ENCODE assay signal across 11 cellular contexts in the genomic region with DNA sequence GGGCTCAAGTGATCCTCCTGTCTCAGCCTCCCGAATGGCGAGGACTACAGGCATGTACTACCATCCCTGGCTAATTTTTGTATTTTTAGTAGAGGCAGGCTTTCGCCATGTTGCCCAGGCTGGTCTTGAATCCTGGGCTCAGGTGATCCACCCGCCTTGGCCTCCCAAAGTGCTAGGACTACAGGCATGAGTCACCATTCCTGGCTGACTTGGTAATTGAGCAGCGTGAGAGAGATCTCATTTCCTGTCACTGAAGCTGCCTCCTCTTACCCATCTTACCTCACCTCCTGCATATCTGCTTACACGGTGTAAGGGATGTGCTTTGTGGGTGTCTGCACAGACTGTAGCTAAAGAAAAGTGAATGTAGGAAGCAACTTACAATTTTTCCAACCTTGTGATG. TPM values are rescaled to one million over a fixed set of nuclear protein-coding genes. Genes with fewer than 3 reads are reported as not detected.
DNase-seq lines count a peak whose midpoint lies in the region; ATAC-seq and TF ChIP-seq lines count a peak whose summit lies in the region.
"Had no signal": no experiment of that assay in that cellular context is flagged by ENCODE, and none has a peak within 500 bp of the region (broad histone marks: within the 10 kb centered on the region; RNA-seq: fewer than 3 reads in every experiment).

No MANE protein-coding gene starts in this region.

- TF ChIP-seq EP300 in transverse colon (IDR thresholded peaks at IDR 0.05; ENCODE audit: low read depth): no peak

- no peaks in the 10 kb centered on the region for H3K27me3 Mint-ChIP-seq in T-cell

- peak overlapping the region in 1 of 2 donors; percentile 59 for H3K27ac Mint-ChIP-seq in T-cell

- peaks cover 37 to 53% (median 46%) of the 10 kb centered on the region in 3 donors for H3K4me1 Mint-ChIP-seq in T-cell

- TF ChIP-seq POLR2A in transverse colon (IDR thresholded peaks at IDR 0.05) (no peak), testis (IDR thresholded peaks at IDR 0.05) (no peak)

- no peaks in the 10 kb centered on the region for H3K9me3 Mint-ChIP-seq in T-cell

- TF ChIP-seq CTCF in transverse colon (IDR thresholded peaks at IDR 0.05) (no peak), testis (IDR thresholded peaks at IDR 0.05) (no peak)

- peak; percentile 31 for ATAC-seq in GM19351 (IDR thresholded peaks at IDR 0.05; ENCODE audit: unreplicated experiment)
- ATAC-seq in T-cell (replicated peaks in 1 of 4): peak in 3 of 4 experiments; percentile 43 to 50 (median 44)
- no peak for ATAC-seq in HG02884 (IDR thresholded peaks at IDR 0.05; ENCODE audit: unreplicated experiment)
- ATAC-seq in HG03469 (IDR thresholded peaks at IDR 0.05; ENCODE audit: unreplicated experiment): no peak

- H3K27ac ChIP-seq in caudate nucleus (ENCODE audit: low read depth, low read length) (peak overlapping the region; percentile 33), transverse colon (no peak overlapping the region), testis (no peak overlapping the region)
- H3K27ac ChIP-seq: right lobe of liver, suprapubic skin had no signal

- 82 to 90% methylated on average over 4 to 6 of the region's 6 CpGs for WGBS in transverse colon (ENCODE audit: low coverage in 1 of 2), 2 donors
- 82 to 96% methylated on average over 6 of the region's 6 CpGs for WGBS in testis, 2 donors

- H3K4me3 ChIP-seq in transverse colon: no peak overlapping the region
- no peak overlapping the region for H3K4me3 ChIP-seq in testis
- H3K4me3 ChIP-seq: right lobe of liver, suprapubic skin had no signal

- H3K9me3 ChIP-seq in transverse colon (no peaks in the 10 kb centered on the region), testis (no peaks in the 10 kb centered on the region)
- H3K9me3 ChIP-seq: right lobe of liver, suprapubic skin had no signal

- H3K36me3 Mint-ChIP-seq in T-cell: peaks cover 43% of the 10 kb centered on the region

- H3K36me3 ChIP-seq in transverse colon (peaks cover 0 to 11% (median 0%) of the 10 kb centered on the region in 4 donors), testis (ENCODE audit: low read depth, missing control alignments) (no peaks in the 10 kb centered on the region)

- CTCF ChIA-PET in T-cell (lab: Charles Lee): interaction anchor here in 1 of 2 donors (1.0 kb wide), 1 partner anchor 32 kb away, joined by 3 read pairs; no protein-coding TSS in a partner anchor

- intact Hi-C loops in transverse colon (cut with DNase I; ENCODE audit: low total_unique reads) (no loop called here), testis (cut with DNase I; ENCODE audit: low total_unique reads) (no loop called here)

- in situ Hi-C loops in transverse colon (cut with MboI; ENCODE audit: low pct_ligation_motif_present in 1 of 4, low pct_unique_long_range_greater_than_20kb in 1 of 4, low sequenced_read_pairs in 3 of 4): no loop called here

- no peak overlapping the region for H3K4me3 Mint-ChIP-seq in T-cell

- no peaks in the 10 kb centered on the region for H3K27me3 ChIP-seq in transverse colon
- H3K27me3 ChIP-seq in testis: no peaks in the 10 kb centered on the region
- H3K27me3 ChIP-seq: right lobe of liver, suprapubic skin had no signal

- POLR2A ChIA-PET in T-cell (lab: Charles Lee): no interaction called here

- H3K4me1 ChIP-seq in transverse colon (peaks cover 5 to 25% (median 13%) of the 10 kb centered on the region in 4 donors), testis (peaks cover 11% of the 10 kb centered on the region)

- DNase-seq in T-cell: peak in 6 of 34 experiments; percentile 7 to 33 (median 15)
- DNase-seq in caudate nucleus (lab: John Stamatoyannopoulos, UW): peak in 19 of 61 donors; percentile 8 to 83 (median 29)
- peak; percentile 55 for DNase-seq in stimulated activated CD4-positive, alpha-beta T cell treated with anti-CD3 and anti-CD28 coated beads, Interleukin-15, amount 100 ng/mL, for 24 hours
- DNase-seq in transverse colon: no peak
- DNase-seq in testis: no peak
- DNase-seq: NCI-H1436 treated with DMSO at 0.1 percent for 48 hours, right lobe of liver had no signal

RNA-seq across cellular contexts. Expression of a gene that starts 9.7 kb away (rescaled TPM):
- total RNA-seq in T-cell (1 to 10 TPM; 2.3 to 4.4 (median 3.9) TPM), transverse colon (1 to 10 TPM in 2 of 4 donors, under 1 TPM in 1, not detected in 1; 0.20 to 7.8 (median 5.1) TPM), testis (1 to 10 TPM; 5.4 to 6.9 TPM)
- 10.6 TPM for polyA plus RNA-seq in testis (ENCODE audit: insufficient read depth, low read depth, low replicate concordance)

RNA-seq across cellular contexts. Expression of a gene that starts 35.6 kb away (rescaled TPM):
- 10 to 100 TPM in 1 of 5 donors, 1 to 10 TPM in 4; 6.4 to 13.9 (median 6.8) TPM for total RNA-seq in T-cell
- 1 to 10 TPM in 2 of 4 donors, under 1 TPM in 2; 0.20 to 7.0 (median 2.3) TPM for total RNA-seq in transverse colon
- 1 to 10 TPM; 1.3 to 1.6 TPM for total RNA-seq in testis
- polyA plus RNA-seq in testis (ENCODE audit: insufficient read depth, low read depth, low replicate concordance): 4.3 TPM

RNA-seq across cellular contexts. Expression of a gene that starts 40.4 kb away (rescaled TPM):
- total RNA-seq in T-cell (not detected), transverse colon (not detected), testis (not detected)
- not detected for polyA plus RNA-seq in testis (ENCODE audit: insufficient read depth, low read depth, low replicate concordance)
- total RNA-seq: suprapubic skin had no signal

RNA-seq across cellular contexts. Expression of a gene that starts 54.9 kb away (rescaled TPM):
- 1 to 10 TPM; 1.7 to 5.5 (median 3.0) TPM for total RNA-seq in T-cell
- 10 to 100 TPM in 2 of 4 donors, 1 to 10 TPM in 2; 1.1 to 18.5 (median 9.4) TPM for total RNA-seq in transverse colon
- total RNA-seq in testis: 10 to 100 TPM; 13.1 to 15.3 TPM
- polyA plus RNA-seq in testis (ENCODE audit: insufficient read depth, low read depth, low replicate concordance): 14.8 TPM

Comparison
In these comparisons a context has a peak if more than half of its experiments do, and no peak if none do; other contexts are left out.
1. ATAC-seq: peak in GM19351 (single experiment) and T-cell (3 of 4); none in HG02884 (single experiment) and HG03469 (single experiment).